2 cellular contexts compared by ENCODE assay signal in the genomic region with DNA sequence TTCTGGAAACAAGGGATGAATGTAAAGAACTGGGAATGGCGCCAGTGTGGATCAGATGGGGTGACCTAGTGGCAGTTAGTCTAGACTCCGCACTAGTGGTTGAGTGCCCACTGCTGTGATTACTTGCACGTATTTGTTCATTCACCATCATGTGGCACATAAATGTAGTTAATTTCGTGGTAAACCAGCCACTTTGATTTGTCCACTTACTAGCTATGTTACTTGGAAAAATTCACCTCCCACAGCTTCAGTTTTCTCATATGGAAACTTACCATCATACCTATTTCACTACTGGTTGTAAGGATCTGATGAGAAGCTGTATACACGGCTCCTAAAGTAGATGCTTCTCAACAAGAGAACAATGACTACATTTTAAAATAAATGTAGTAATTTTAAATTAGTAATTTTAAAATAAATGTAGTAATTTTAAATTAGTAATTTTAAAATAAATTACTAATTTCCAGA.
TF ChIP-seq lines count a peak whose summit lies in the region.

No MANE protein-coding gene starts in this region.

TF ChIP-seq in HCT116, 20 proteins besides CTCF, POLR2A, EP300 and RAD21 (continued from another document):
- TF ChIP-seq, protein P1, sequence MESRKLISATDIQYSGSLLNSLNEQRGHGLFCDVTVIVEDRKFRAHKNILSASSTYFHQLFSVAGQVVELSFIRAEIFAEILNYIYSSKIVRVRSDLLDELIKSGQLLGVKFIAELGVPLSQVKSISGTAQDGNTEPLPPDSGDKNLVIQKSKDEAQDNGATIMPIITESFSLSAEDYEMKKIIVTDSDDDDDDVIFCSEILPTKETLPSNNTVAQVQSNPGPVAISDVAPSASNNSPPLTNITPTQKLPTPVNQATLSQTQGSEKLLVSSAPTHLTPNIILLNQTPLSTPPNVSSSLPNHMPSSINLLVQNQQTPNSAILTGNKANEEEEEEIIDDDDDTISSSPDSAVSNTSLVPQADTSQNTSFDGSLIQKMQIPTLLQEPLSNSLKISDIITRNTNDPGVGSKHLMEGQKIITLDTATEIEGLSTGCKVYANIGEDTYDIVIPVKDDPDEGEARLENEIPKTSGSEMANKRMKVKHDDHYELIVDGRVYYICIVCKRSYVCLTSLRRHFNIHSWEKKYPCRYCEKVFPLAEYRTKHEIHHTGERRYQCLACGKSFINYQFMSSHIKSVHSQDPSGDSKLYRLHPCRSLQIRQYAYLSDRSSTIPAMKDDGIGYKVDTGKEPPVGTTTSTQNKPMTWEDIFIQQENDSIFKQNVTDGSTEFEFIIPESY (IDR thresholded peaks at IDR 0.05; ENCODE audit: extremely low read depth, insufficient replicate concordance, low read length): no peak
- TF ChIP-seq, protein P2, sequence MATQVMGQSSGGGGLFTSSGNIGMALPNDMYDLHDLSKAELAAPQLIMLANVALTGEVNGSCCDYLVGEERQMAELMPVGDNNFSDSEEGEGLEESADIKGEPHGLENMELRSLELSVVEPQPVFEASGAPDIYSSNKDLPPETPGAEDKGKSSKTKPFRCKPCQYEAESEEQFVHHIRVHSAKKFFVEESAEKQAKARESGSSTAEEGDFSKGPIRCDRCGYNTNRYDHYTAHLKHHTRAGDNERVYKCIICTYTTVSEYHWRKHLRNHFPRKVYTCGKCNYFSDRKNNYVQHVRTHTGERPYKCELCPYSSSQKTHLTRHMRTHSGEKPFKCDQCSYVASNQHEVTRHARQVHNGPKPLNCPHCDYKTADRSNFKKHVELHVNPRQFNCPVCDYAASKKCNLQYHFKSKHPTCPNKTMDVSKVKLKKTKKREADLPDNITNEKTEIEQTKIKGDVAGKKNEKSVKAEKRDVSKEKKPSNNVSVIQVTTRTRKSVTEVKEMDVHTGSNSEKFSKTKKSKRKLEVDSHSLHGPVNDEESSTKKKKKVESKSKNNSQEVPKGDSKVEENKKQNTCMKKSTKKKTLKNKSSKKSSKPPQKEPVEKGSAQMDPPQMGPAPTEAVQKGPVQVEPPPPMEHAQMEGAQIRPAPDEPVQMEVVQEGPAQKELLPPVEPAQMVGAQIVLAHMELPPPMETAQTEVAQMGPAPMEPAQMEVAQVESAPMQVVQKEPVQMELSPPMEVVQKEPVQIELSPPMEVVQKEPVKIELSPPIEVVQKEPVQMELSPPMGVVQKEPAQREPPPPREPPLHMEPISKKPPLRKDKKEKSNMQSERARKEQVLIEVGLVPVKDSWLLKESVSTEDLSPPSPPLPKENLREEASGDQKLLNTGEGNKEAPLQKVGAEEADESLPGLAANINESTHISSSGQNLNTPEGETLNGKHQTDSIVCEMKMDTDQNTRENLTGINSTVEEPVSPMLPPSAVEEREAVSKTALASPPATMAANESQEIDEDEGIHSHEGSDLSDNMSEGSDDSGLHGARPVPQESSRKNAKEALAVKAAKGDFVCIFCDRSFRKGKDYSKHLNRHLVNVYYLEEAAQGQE (IDR thresholded peaks at IDR 0.05; ENCODE audit: low read depth): no peak
- TF ChIP-seq EGR1 (IDR thresholded peaks at IDR 0.05; ENCODE audit: low read depth): no peak
- TF ChIP-seq CBX3 (IDR thresholded peaks at IDR 0.05; ENCODE audit: low read depth): no peak

TF ChIP-seq in K562, 482 proteins besides CTCF, POLR2A, EP300 and RAD21:
- TF ChIP-seq, protein P3, sequence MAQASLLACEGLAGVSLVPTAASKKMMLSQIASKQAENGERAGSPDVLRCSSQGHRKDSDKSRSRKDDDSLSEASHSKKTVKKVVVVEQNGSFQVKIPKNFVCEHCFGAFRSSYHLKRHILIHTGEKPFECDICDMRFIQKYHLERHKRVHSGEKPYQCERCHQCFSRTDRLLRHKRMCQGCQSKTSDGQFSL (CRISPR knock-in tag; IDR thresholded peaks at IDR 0.05): no peak
- TF ChIP-seq, protein P3 (tag; IDR thresholded peaks at IDR 0.05): no peak
- TF ChIP-seq FOSL1 (tag; conservative IDR thresholded peaks at IDR 0.05) (no peak), CSDE1 (IDR thresholded peaks at IDR 0.05) (no peak), TCFL5 (CRISPR knock-in tag; conservative IDR thresholded peaks at IDR 0.05) (no peak), SMAD2 (IDR thresholded peaks at IDR 0.05; ENCODE audit: low read depth, low read length) (no peak), POLR3G (IDR thresholded peaks at IDR 0.05; ENCODE audit: extremely low read depth, insufficient read length, insufficient replicate concordance) (no peak), CEBPG (CRISPR knock-in tag; IDR thresholded peaks at IDR 0.05) (no peak), CEBPG (tag; conservative IDR thresholded peaks at IDR 0.05 in 1 of 2, IDR thresholded peaks at IDR 0.05 in 1 of 2) (no peak), RNF2 (IDR thresholded peaks at IDR 0.05) (no peak), NR3C1 (CRISPR knock-in tag; IDR thresholded peaks at IDR 0.05) (no peak), HIVEP1 (CRISPR knock-in tag; IDR thresholded peaks at IDR 0.05) (no peak), PYGO2 (tag; IDR thresholded peaks at IDR 0.05) (no peak), TCF3 (CRISPR knock-in tag; IDR thresholded peaks at IDR 0.05) (no peak), CHD2 (IDR thresholded peaks at IDR 0.05; ENCODE audit: low read depth, low read length) (no peak), TSC22D4 (tag; IDR thresholded peaks at IDR 0.05) (no peak), EP400 (IDR thresholded peaks at IDR 0.05) (0 out of 2 replicates have a peak, but pooled peaks have one; percentile 20), ETV1 (tag; conservative IDR thresholded peaks at IDR 0.05; ENCODE audit: low read depth) (no peak), ATF1 (CRISPR knock-in tag; IDR thresholded peaks at IDR 0.05) (no peak), ATF1 (tag; IDR thresholded peaks at IDR 0.05) (peak; percentile 52), NRF1 (conservative IDR thresholded peaks at IDR 0.05 in 1 of 2, IDR thresholded peaks at IDR 0.05 in 1 of 2) (peak in 1 of 2 experiments; percentile 35; a peak in 3 of 4 replicates), ZFX (CRISPR knock-in tag; IDR thresholded peaks at IDR 0.05) (no peak; the same call in 1 of the 2 replicates)
- TF ChIP-seq, protein P4, sequence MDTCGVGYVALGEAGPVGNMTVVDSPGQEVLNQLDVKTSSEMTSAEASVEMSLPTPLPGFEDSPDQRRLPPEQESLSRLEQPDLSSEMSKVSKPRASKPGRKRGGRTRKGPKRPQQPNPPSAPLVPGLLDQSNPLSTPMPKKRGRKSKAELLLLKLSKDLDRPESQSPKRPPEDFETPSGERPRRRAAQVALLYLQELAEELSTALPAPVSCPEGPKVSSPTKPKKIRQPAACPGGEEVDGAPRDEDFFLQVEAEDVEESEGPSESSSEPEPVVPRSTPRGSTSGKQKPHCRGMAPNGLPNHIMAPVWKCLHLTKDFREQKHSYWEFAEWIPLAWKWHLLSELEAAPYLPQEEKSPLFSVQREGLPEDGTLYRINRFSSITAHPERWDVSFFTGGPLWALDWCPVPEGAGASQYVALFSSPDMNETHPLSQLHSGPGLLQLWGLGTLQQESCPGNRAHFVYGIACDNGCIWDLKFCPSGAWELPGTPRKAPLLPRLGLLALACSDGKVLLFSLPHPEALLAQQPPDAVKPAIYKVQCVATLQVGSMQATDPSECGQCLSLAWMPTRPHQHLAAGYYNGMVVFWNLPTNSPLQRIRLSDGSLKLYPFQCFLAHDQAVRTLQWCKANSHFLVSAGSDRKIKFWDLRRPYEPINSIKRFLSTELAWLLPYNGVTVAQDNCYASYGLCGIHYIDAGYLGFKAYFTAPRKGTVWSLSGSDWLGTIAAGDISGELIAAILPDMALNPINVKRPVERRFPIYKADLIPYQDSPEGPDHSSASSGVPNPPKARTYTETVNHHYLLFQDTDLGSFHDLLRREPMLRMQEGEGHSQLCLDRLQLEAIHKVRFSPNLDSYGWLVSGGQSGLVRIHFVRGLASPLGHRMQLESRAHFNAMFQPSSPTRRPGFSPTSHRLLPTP (IDR thresholded peaks at IDR 0.05; ENCODE audit: borderline replicate concordance, extremely low read depth, insufficient read length): no peak
- TF ChIP-seq, protein P5, sequence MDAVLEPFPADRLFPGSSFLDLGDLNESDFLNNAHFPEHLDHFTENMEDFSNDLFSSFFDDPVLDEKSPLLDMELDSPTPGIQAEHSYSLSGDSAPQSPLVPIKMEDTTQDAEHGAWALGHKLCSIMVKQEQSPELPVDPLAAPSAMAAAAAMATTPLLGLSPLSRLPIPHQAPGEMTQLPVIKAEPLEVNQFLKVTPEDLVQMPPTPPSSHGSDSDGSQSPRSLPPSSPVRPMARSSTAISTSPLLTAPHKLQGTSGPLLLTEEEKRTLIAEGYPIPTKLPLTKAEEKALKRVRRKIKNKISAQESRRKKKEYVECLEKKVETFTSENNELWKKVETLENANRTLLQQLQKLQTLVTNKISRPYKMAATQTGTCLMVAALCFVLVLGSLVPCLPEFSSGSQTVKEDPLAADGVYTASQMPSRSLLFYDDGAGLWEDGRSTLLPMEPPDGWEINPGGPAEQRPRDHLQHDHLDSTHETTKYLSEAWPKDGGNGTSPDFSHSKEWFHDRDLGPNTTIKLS (IDR thresholded peaks at IDR 0.05; ENCODE audit: borderline replicate concordance, low read depth): no peak
- TF ChIP-seq, protein P6, sequence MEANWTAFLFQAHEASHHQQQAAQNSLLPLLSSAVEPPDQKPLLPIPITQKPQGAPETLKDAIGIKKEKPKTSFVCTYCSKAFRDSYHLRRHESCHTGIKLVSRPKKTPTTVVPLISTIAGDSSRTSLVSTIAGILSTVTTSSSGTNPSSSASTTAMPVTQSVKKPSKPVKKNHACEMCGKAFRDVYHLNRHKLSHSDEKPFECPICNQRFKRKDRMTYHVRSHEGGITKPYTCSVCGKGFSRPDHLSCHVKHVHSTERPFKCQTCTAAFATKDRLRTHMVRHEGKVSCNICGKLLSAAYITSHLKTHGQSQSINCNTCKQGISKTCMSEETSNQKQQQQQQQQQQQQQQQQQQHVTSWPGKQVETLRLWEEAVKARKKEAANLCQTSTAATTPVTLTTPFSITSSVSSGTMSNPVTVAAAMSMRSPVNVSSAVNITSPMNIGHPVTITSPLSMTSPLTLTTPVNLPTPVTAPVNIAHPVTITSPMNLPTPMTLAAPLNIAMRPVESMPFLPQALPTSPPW (CRISPR knock-in tag; IDR thresholded peaks at IDR 0.05): no peak
- TF ChIP-seq, protein P7, sequence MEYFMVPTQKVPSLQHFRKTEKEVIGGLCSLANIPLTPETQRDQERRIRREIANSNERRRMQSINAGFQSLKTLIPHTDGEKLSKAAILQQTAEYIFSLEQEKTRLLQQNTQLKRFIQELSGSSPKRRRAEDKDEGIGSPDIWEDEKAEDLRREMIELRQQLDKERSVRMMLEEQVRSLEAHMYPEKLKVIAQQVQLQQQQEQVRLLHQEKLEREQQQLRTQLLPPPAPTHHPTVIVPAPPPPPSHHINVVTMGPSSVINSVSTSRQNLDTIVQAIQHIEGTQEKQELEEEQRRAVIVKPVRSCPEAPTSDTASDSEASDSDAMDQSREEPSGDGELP (CRISPR knock-in tag; IDR thresholded peaks at IDR 0.05; ENCODE audit: borderline replicate concordance): 0 out of 2 replicates have a peak, but pooled peaks have one; percentile 0
